13 cellular contexts compared by ENCODE assay signal in the genomic region with DNA sequence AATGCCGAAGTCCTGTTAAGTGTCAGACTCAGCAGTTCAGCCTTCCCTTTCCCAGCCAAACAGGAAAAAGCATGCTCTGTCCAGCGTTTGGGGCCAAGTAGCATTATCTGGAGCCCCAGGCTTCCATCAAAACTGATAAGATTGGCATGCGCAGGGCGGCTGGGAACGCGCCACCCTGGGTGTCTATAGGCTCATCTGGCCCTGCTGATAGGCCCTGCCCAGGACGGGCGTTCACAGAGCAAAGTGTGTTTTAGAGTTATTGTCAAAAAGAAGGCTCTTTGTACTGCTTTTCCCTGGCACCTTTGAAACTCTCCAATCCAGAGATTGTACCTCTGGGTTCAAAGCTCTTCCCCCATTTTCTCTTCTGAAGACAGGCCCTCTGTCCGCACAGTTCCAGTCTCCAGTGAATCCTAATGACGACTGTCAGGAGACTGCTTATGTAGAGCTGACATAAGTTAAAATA. TPM values are rescaled to one million over a fixed set of nuclear protein-coding genes. Genes with fewer than 3 reads are reported as not detected.
A peak's percentile ranks its signal among the peaks of the same experiment; 100 is the strongest.
DNase-seq lines count a peak whose midpoint lies in the region; ATAC-seq, FAIRE-seq and TF ChIP-seq lines count a peak whose summit lies in the region.
"Had no signal": no experiment of that assay in that cellular context is flagged by ENCODE, and none has a peak within 500 bp of the region (broad histone marks: within the 10 kb centered on the region; RNA-seq: fewer than 3 reads in every experiment).

A gene with protein sequence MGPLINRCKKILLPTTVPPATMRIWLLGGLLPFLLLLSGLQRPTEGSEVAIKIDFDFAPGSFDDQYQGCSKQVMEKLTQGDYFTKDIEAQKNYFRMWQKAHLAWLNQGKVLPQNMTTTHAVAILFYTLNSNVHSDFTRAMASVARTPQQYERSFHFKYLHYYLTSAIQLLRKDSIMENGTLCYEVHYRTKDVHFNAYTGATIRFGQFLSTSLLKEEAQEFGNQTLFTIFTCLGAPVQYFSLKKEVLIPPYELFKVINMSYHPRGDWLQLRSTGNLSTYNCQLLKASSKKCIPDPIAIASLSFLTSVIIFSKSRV (minus strand): TSS at position 102 of the 463 bp plus-strand sequence. CDS start 413 bp downstream, outside the sequence.

- H3K9me3 Mint-ChIP-seq in CD4-positive, alpha-beta memory T cell: peaks cover 0 to 2% (median 0%) of the 10 kb centered on the region in 8 donors
- H3K9me3 Mint-ChIP-seq: activated CD4-positive, alpha-beta T cell treated with anti-CD3 and anti-CD28 coated beads, Interleukin-2, amount 10 ng/mL, durations not matched to agents 24 days and 14 days had no signal

- H3K36me3 ChIP-seq in left ventricle myocardium inferior: no peaks in the 10 kb centered on the region
- H3K36me3 ChIP-seq in CD4-positive, alpha-beta memory T cell (ENCODE audit: insufficient read depth, low read length): no peaks in the 10 kb centered on the region

- no peak for DNase-seq in A549 (ENCODE audit: low read depth in 1 of 2, low spot score in 1 of 2)
- DNase-seq in amniotic epithelial cell (ENCODE audit: low read depth): peak; percentile 33
- peak; percentile 55 for DNase-seq in left ventricle myocardium inferior
- DNase-seq in posterior vena cava (ENCODE audit: low spot score): peak; percentile 83
- no peak for DNase-seq in Ammon's horn (ENCODE audit: low spot score)
- no peak for DNase-seq in CD4-positive, alpha-beta memory T cell
- DNase-seq in H54 (ENCODE audit: insufficient read length, low spot score): no peak
- DNase-seq: activated CD4-positive, alpha-beta T cell treated with anti-CD3 and anti-CD28 coated beads, Interleukin-2, amount 10 ng/mL, durations not matched to agents 24 days and 14 days; NCI-H2029 had no signal

- POLR2A ChIA-PET in A549 (lab: Yijun Ruan, JAX): no interaction called here
- POLR2A ChIA-PET in CD4-positive, alpha-beta memory T cell (lab: Charles Lee; ENCODE audit: partially characterized antibody): interaction anchor here (3.5 kb wide), 1 partner anchor 152 kb away, joined by 9 read pairs; no protein-coding TSS in a partner anchor

- H3K27me3 Mint-ChIP-seq in CD4-positive, alpha-beta memory T cell: peaks cover 3 to 9% of the 10 kb centered on the region in 2 donors

- no peak within 1 kb of the TSS for H3K27ac Mint-ChIP-seq in CD4-positive, alpha-beta memory T cell
- H3K27ac Mint-ChIP-seq: activated CD4-positive, alpha-beta T cell treated with anti-CD3 and anti-CD28 coated beads, Interleukin-2, amount 10 ng/mL, durations not matched to agents 24 days and 14 days had no signal

- no peaks in the 10 kb centered on the region for H3K36me3 Mint-ChIP-seq in CD4-positive, alpha-beta memory T cell

- CTCF ChIA-PET in A549 (lab: Yijun Ruan, JAX): interaction anchor here (0.7 to 3.3 kb wide), 9 partner anchors 8 to 378 kb away, joined by 3 to 15 read pairs (median 5); a partner anchor contains a TSS
- CTCF ChIA-PET in CD4-positive, alpha-beta memory T cell (lab: Charles Lee; ENCODE audit: partially characterized antibody): interaction anchor here (0.9 to 7.6 kb wide), 3 partner anchors 12 to 378 kb away, joined by 3 to 191 read pairs (median 4); a partner anchor contains a TSS

- H3K4me2 ChIP-seq in A549: peak within 1 kb of the TSS; percentile 65

- H3K27ac ChIP-seq in A549 (peak within 1 kb of the TSS; percentile 80 to 86), left ventricle myocardium inferior (replicated peaks) (peak within 1 kb of the TSS; percentile 85)
- H3K27ac ChIP-seq in CD4-positive, alpha-beta memory T cell (ENCODE audit: low read depth, low read length): no peak within 1 kb of the TSS
- H3K27ac ChIP-seq: epithelial cell of prostate had no signal

- H3K4me1 Mint-ChIP-seq in CD4-positive, alpha-beta memory T cell: peaks cover 0 to 5% (median 1%) of the 10 kb centered on the region in 4 donors

- H3K27me3 ChIP-seq in left ventricle myocardium inferior (ENCODE audit: low read depth): no peaks in the 10 kb centered on the region
- peaks cover 5% of the 10 kb centered on the region for H3K27me3 ChIP-seq in CD4-positive, alpha-beta memory T cell (ENCODE audit: insufficient read depth, low read length)

- H3K4me3 ChIP-seq in A549 (no peak within 1 kb of the TSS), left ventricle myocardium inferior (peak within 1 kb of the TSS; percentile 51)
- H3K4me3 ChIP-seq in CD4-positive, alpha-beta memory T cell (ENCODE audit: low read length in 2 of 2): no peak within 1 kb of the TSS

- intact Hi-C loops in left ventricle myocardium inferior (cut with micrococcal nuclease) (no loop called here), posterior vena cava (cut with DNase I) (loop anchor here (5.0 to 10.0 kb wide), 2 partner anchors 154 to 421 kb away; no protein-coding TSS in a partner anchor)
- intact Hi-C loops in CD4-positive, alpha-beta memory T cell (cut with micrococcal nuclease): loop anchor here (10.0 kb wide), 1 partner anchor 209 kb away; no protein-coding TSS in a partner anchor

- FAIRE-seq in A549 (lab: Jason Lieb, UNC) (no peak), H54 (lab: Jason Lieb, UNC) (no peak)
- FAIRE-seq: A204.1 had no signal

- no peak for TF ChIP-seq RAD21 in A549 (conservative IDR thresholded peaks at IDR 0.05 in 1 of 2, IDR thresholded peaks at IDR 0.05 in 1 of 2)

- H3K4me3 Mint-ChIP-seq in CD4-positive, alpha-beta memory T cell: no peak within 1 kb of the TSS
- H3K4me3 Mint-ChIP-seq: activated CD4-positive, alpha-beta T cell treated with anti-CD3 and anti-CD28 coated beads, Interleukin-2, amount 10 ng/mL, durations not matched to agents 24 days and 14 days had no signal

- H3K4me1 ChIP-seq in A549: peaks cover 46% of the 10 kb centered on the region
- H3K4me1 ChIP-seq in left ventricle myocardium inferior: peaks cover 77% of the 10 kb centered on the region
- H3K4me1 ChIP-seq in CD4-positive, alpha-beta memory T cell (ENCODE audit: insufficient read depth, low read length): peaks cover 3% of the 10 kb centered on the region

- TF ChIP-seq POLR2A in A549 (IDR thresholded peaks at IDR 0.05; ENCODE audit: low read length) (no peak), H54 (IDR thresholded peaks at IDR 0.05; ENCODE audit: low read depth, low read length) (no peak)

- peaks cover 11% of the 10 kb centered on the region; the same call in 2 of the 3 replicates for H3K9me3 ChIP-seq in A549
- peaks cover 5% of the 10 kb centered on the region for H3K9me3 ChIP-seq in left ventricle myocardium inferior (replicated peaks)
- H3K9me3 ChIP-seq in CD4-positive, alpha-beta memory T cell (ENCODE audit: control insufficient read depth in 1 of 2, low read length in 2 of 2): no peaks in the 10 kb centered on the region

- TF ChIP-seq EP300 in A549 (IDR thresholded peaks at IDR 0.05): no peak

- 84% methylated on average over 10 of the region's 10 CpGs for WGBS in A549 (ENCODE audit: missing lambda C conversion rate)

- ATAC-seq in A549: no peak
- ATAC-seq in HG03439 (IDR thresholded peaks at IDR 0.05; ENCODE audit: unreplicated experiment): no peak
- ATAC-seq: sciatic nerve had no signal

- TF ChIP-seq CTCF in A549 (IDR thresholded peaks at IDR 0.05) (no peak), left ventricle myocardium inferior (IDR thresholded peaks at IDR 0.05; ENCODE audit: borderline replicate concordance) (no peak)

TF ChIP-seq in A549, 52 proteins besides CTCF, POLR2A, EP300 and RAD21:
- TF ChIP-seq MAFK (IDR thresholded peaks at IDR 0.05; ENCODE audit: partially characterized antibody) (no peak), FOSB (CRISPR knock-in tag; IDR thresholded peaks at IDR 0.05) (no peak), CBX2 (IDR thresholded peaks at IDR 0.05; ENCODE audit: borderline replicate concordance, low read depth) (no peak)

RNA-seq across cellular contexts. Expression of the gene that starts here (rescaled TPM):
- polyA plus RNA-seq in A549 (2011; rRNA removed): not detected in 2 replicates
- 0.01 and 0.07 TPM in 2 replicates for polyA plus RNA-seq in A549 (2012; cell fraction: cytosol; rRNA removed)
- polyA plus RNA-seq in A549 (2012; cell fraction: nucleus; rRNA removed): not detected in 2 replicates
- not detected in 3 replicates for polyA plus RNA-seq in A549 (2017; fragmentation: RNase III; extraction: RNeasy Plus Mini Kit Qiagen cat#74134 plus additional on column Dnase treatment)
- not detected in 2 replicates for polyA minus RNA-seq in A549 (2011; rRNA and poly(A)+ RNA removed)
- total RNA-seq in left ventricle myocardium inferior: 5.0 TPM
- 10 to 100 TPM; 11.3 to 16.1 TPM for total RNA-seq in posterior vena cava
- not detected for total RNA-seq in CD4-positive, alpha-beta memory T cell
- polyA plus RNA-seq in CD4-positive, alpha-beta memory T cell: not detected
- total RNA-seq: activated CD4-positive, alpha-beta T cell treated with anti-CD3 and anti-CD28 coated beads, Interleukin-2, amount 10 ng/mL, durations not matched to agents 24 days and 14 days had no signal

Comparison
In these comparisons a context has a peak if more than half of its experiments do, and no peak if none do; other contexts are left out.
1. DNase-seq: peak in amniotic epithelial cell (single experiment), left ventricle myocardium inferior (single experiment) and posterior vena cava (single experiment); none in A549 (0 of 2), Ammon's horn (single experiment), CD4-positive, alpha-beta memory T cell (0 of 5) and H54 (single experiment).